Comparison of ENCODE assay signal across 2 cellular contexts in the genomic region with DNA sequence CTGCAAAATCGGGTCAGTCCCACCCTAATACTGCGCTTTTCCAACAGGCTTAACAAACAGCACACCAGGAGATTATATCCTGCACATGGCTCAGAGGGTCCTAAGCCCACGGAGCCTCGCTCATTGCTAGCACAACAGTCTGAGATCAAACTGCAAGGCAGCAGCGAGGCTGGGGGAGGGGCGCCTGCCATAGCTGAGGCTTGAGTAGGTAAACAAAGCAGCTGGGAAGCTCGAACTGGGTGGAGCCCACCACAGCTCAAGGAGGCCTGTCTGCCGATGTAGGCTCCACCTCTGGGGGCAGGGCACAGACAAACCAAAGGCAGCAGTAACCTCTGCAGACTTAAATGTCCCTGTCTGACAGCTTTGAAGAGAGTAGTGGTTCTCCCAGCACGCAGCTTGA. TPM values are rescaled to one million over a fixed set of nuclear protein-coding genes. Genes with fewer than 3 reads are reported as not detected.
"Had no signal": no experiment of that assay in that cellular context is flagged by ENCODE, and none has a peak within 500 bp of the region (broad histone marks: within the 10 kb centered on the region; RNA-seq: fewer than 3 reads in every experiment).

No MANE protein-coding gene starts in this region.

RNA-seq across cellular contexts. Expression of gene KLHL41, which starts 56.5 kb away (rescaled TPM):
- total RNA-seq: natural killer cell treated with Interleukin-12 subunit alpha and Interleukin-12 subunit beta and Interleukin-15 and Interleukin-18, amount 100 ng/mL, for 72 hours; smooth muscle cell had no signal
- polyA plus RNA-seq: smooth muscle cell had no signal
